ENCODE assay signal across 9 cellular contexts in genomic region chr14:60266021-60266937, GRCh38. TPM values are rescaled to one million over a fixed set of nuclear protein-coding genes. Genes with fewer than 3 reads are reported as not detected.
DNase-seq lines count a peak whose midpoint lies in the region; ATAC-seq and TF ChIP-seq lines count a peak whose summit lies in the region.
"Had no signal": no experiment of that assay in that cellular context is flagged by ENCODE, and none has a peak within 500 bp of the region (broad histone marks: within the 10 kb centered on the region; RNA-seq: fewer than 3 reads in every experiment).

No MANE protein-coding gene starts in this region.

- TF ChIP-seq POLR2A in GM18505 (IDR thresholded peaks at IDR 0.05; ENCODE audit: borderline replicate concordance, extremely low read depth, insufficient read depth, insufficient read length): no peak

- peaks cover 9% of the 10 kb centered on the region for H3K4me1 Mint-ChIP-seq in activated CD4-positive, alpha-beta T cell treated with anti-CD3 and anti-CD28 coated beads, Interleukin-2, amount 10 ng/mL, durations not matched to agents 7 days and 5 days
- H3K4me1 Mint-ChIP-seq in activated CD8-positive, alpha-beta memory T cell treated with anti-CD3 and anti-CD28 coated beads, Interleukin-2, amount 10 ng/mL, durations not matched to agents 7 days and 5 days: peaks cover under 1% of the 10 kb centered on the region

- no peak overlapping the region for H3K4me3 ChIP-seq in lower lobe of right lung

- H3K9me3 Mint-ChIP-seq in activated CD4-positive, alpha-beta T cell treated with anti-CD3 and anti-CD28 coated beads, Interleukin-2, amount 10 ng/mL, durations not matched to agents 7 days and 5 days: peaks cover 11% of the 10 kb centered on the region
- H3K9me3 Mint-ChIP-seq in activated CD8-positive, alpha-beta memory T cell treated with anti-CD3 and anti-CD28 coated beads, Interleukin-2, amount 10 ng/mL, durations not matched to agents 7 days and 5 days (ENCODE audit: low read depth): no peaks in the 10 kb centered on the region

- no peaks in the 10 kb centered on the region for H3K36me3 ChIP-seq in lower lobe of right lung

- POLR2A ChIA-PET in activated CD4-positive, alpha-beta T cell treated with anti-CD3 and anti-CD28 coated beads, Interleukin-2, amount 10 ng/mL, durations not matched to agents 7 days and 5 days (lab: Charles Lee): interaction anchor here (0.6 kb wide), 1 partner anchor 8 kb away, joined by 6 read pairs; no protein-coding TSS in a partner anchor

- H3K9me3 ChIP-seq in lower lobe of right lung: peaks cover 9% of the 10 kb centered on the region

- H3K27ac ChIP-seq in lower lobe of right lung: no peak overlapping the region

- peak; percentile 42 for TF ChIP-seq CTCF in lower lobe of right lung (IDR thresholded peaks at IDR 0.05)

- peaks cover 7% of the 10 kb centered on the region for H3K4me1 ChIP-seq in lower lobe of right lung

- H3K27me3 ChIP-seq in lower lobe of right lung (ENCODE audit: low read depth): no peaks in the 10 kb centered on the region

- DNase-seq in D341Med (ENCODE audit: low spot score) (peak; percentile 52), HT-29 (ENCODE audit: low spot score) (peak; percentile 35), lower lobe of right lung (no peak), anterior cingulate cortex (lab: John Stamatoyannopoulos, UW) (no peak)
- peak; percentile 14 for DNase-seq in activated CD4-positive, alpha-beta T cell treated with anti-CD3 and anti-CD28 coated beads, Interleukin-2, amount 10 ng/mL, durations not matched to agents 7 days and 5 days
- no peak for DNase-seq in activated CD8-positive, alpha-beta memory T cell treated with anti-CD3 and anti-CD28 coated beads, Interleukin-2, amount 10 ng/mL, durations not matched to agents 7 days and 5 days
- DNase-seq: activated gamma-delta T cell had no signal

- peaks cover 28% of the 10 kb centered on the region for H3K36me3 Mint-ChIP-seq in activated CD4-positive, alpha-beta T cell treated with anti-CD3 and anti-CD28 coated beads, Interleukin-2, amount 10 ng/mL, durations not matched to agents 7 days and 5 days (ENCODE audit: low read depth)
- H3K36me3 Mint-ChIP-seq in activated CD8-positive, alpha-beta memory T cell treated with anti-CD3 and anti-CD28 coated beads, Interleukin-2, amount 10 ng/mL, durations not matched to agents 7 days and 5 days: peaks cover 30% of the 10 kb centered on the region

- H3K27ac Mint-ChIP-seq in activated CD4-positive, alpha-beta T cell treated with anti-CD3 and anti-CD28 coated beads, Interleukin-2, amount 10 ng/mL, durations not matched to agents 7 days and 5 days: no peak overlapping the region
- H3K27ac Mint-ChIP-seq in activated CD8-positive, alpha-beta memory T cell treated with anti-CD3 and anti-CD28 coated beads, Interleukin-2, amount 10 ng/mL, durations not matched to agents 7 days and 5 days: no peak overlapping the region

- H3K4me3 Mint-ChIP-seq in activated CD4-positive, alpha-beta T cell treated with anti-CD3 and anti-CD28 coated beads, Interleukin-2, amount 10 ng/mL, durations not matched to agents 7 days and 5 days: no peak overlapping the region
- H3K4me3 Mint-ChIP-seq in activated CD8-positive, alpha-beta memory T cell treated with anti-CD3 and anti-CD28 coated beads, Interleukin-2, amount 10 ng/mL, durations not matched to agents 7 days and 5 days: no peak overlapping the region

- ATAC-seq in lower lobe of right lung (no peak), GM18505 (IDR thresholded peaks at IDR 0.05; ENCODE audit: unreplicated experiment) (no peak), GM18867 (IDR thresholded peaks at IDR 0.05; ENCODE audit: unreplicated experiment) (no peak)
- ATAC-seq in activated CD8-positive, alpha-beta memory T cell treated with anti-CD3 and anti-CD28 coated beads, Interleukin-2, amount 10 ng/mL, durations not matched to agents 7 days and 5 days: no peak

- CTCF ChIA-PET in activated CD4-positive, alpha-beta T cell treated with anti-CD3 and anti-CD28 coated beads, Interleukin-2, amount 10 ng/mL, durations not matched to agents 7 days and 5 days (lab: Charles Lee): interaction anchor here (1.0 kb wide), 1 partner anchor 40 kb away, joined by 3 read pairs; no protein-coding TSS in a partner anchor
- CTCF ChIA-PET in activated CD8-positive, alpha-beta memory T cell treated with anti-CD3 and anti-CD28 coated beads, Interleukin-2, amount 10 ng/mL, durations not matched to agents 7 days and 5 days (lab: Charles Lee): interaction anchor here (1.0 to 3.4 kb wide), 7 partner anchors 11 to 295 kb away, joined by 3 to 21 read pairs (median 5); partner anchors contain the start of gene PPM1A

- intact Hi-C loops in lower lobe of right lung (cut with DNase I): no loop called here

- no peaks in the 10 kb centered on the region for H3K27me3 Mint-ChIP-seq in activated CD4-positive, alpha-beta T cell treated with anti-CD3 and anti-CD28 coated beads, Interleukin-2, amount 10 ng/mL, durations not matched to agents 7 days and 5 days
- H3K27me3 Mint-ChIP-seq in activated CD8-positive, alpha-beta memory T cell treated with anti-CD3 and anti-CD28 coated beads, Interleukin-2, amount 10 ng/mL, durations not matched to agents 7 days and 5 days: no peaks in the 10 kb centered on the region

RNA-seq across cellular contexts. Expression of gene PPM1A, which starts 17.3 kb away (rescaled TPM):
- 14.1 and 15.8 TPM in 2 replicates for total RNA-seq in HT-29 (2014; rRNA removed; shearing (Covaris generic))
- 10 to 100 TPM; 48.9 to 53.1 TPM for total RNA-seq in activated CD4-positive, alpha-beta T cell treated with anti-CD3 and anti-CD28 coated beads, Interleukin-2, amount 10 ng/mL, durations not matched to agents 7 days and 5 days
- 58.0 TPM for total RNA-seq in lower lobe of right lung
- 10 to 100 TPM; 44.0 to 54.6 TPM for total RNA-seq in activated CD8-positive, alpha-beta memory T cell treated with anti-CD3 and anti-CD28 coated beads, Interleukin-2, amount 10 ng/mL, durations not matched to agents 7 days and 5 days

Comparison
In these comparisons a context has a peak if more than half of its experiments do, and no peak if none do; other contexts are left out.
1. DNase-seq: peak in D341Med (single experiment), HT-29 (single experiment) and activated CD4-positive, alpha-beta T cell treated with anti-CD3 and anti-CD28 coated beads, Interleukin-2, amount 10 ng/mL, durations not matched to agents 7 days and 5 days (single experiment); none in lower lobe of right lung (single experiment), activated CD8-positive, alpha-beta memory T cell treated with anti-CD3 and anti-CD28 coated beads, Interleukin-2, amount 10 ng/mL, durations not matched to agents 7 days and 5 days (single experiment) and anterior cingulate cortex (0 of 58).